Comparison of ENCODE assay signal across 13 cellular contexts in genomic region chr17:16947470-16947869, GRCh38.
DNase-seq lines count a peak whose midpoint lies in the region; ATAC-seq lines count a peak whose summit lies in the region.
"Had no signal": no experiment of that assay in that cellular context is flagged by ENCODE, and none has a peak within 500 bp of the region (broad histone marks: within the 10 kb centered on the region; RNA-seq: fewer than 3 reads in every experiment).

No MANE protein-coding gene starts in this region.

- ATAC-seq in GM18520 (IDR thresholded peaks at IDR 0.05; ENCODE audit: unreplicated experiment), result peak; percentile 53
- ATAC-seq in HG02938 (IDR thresholded peaks at IDR 0.05; ENCODE audit: unreplicated experiment), result peak; percentile 69

- no peak for DNase-seq in substantia nigra (lab: John Stamatoyannopoulos, UW)
- no peak for DNase-seq in HuH-7.5 (ENCODE audit: low spot score)
- no peak for DNase-seq in NCI-H82 treated with DMSO at 0.1 percent for 48 hours (lab: John Stamatoyannopoulos, UW; ENCODE audit: unreplicated experiment)
- DNase-seq in SHP77 treated with DMSO at 0.1 percent for 48 hours (lab: John Stamatoyannopoulos, UW), result no peak
- DNase-seq: activated CD4-positive, alpha-beta T cell treated with anti-CD3 and anti-CD28 coated beads for 4 hours; activated gamma-delta T cell; kidney; NCI-H526 treated with DMSO at 0.1 percent for 48 hours; PC-9 had no signal

- H3K27ac ChIP-seq in cingulate gyrus (ENCODE audit: low read depth, low read length), result peak overlapping the region; percentile 91
- H3K27ac ChIP-seq in substantia nigra (ENCODE audit: low read depth, low read length, poor library complexity, severe bottlenecking), result peak overlapping the region; percentile 88
- H3K27ac ChIP-seq: hepatocyte, PC-9 had no signal
